Comparison of ENCODE assay signal across 8 cellular contexts in genomic region chr11:88175707-88176066, GRCh38. TPM values are rescaled to one million over a fixed set of nuclear protein-coding genes. Genes with fewer than 3 reads are reported as not detected.
DNase-seq lines count a peak whose midpoint lies in the region; ATAC-seq lines count a peak whose summit lies in the region.

No MANE protein-coding gene starts in this region.

- H3K9ac ChIP-seq in duodenal mucosa (ENCODE audit: low read depth in 1 of 2, low read length in 2 of 2), result no peak overlapping the region
- no peak overlapping the region for H3K9ac ChIP-seq in trophoblast cell (ENCODE audit: low read length)

- H4K12ac ChIP-seq in trophoblast cell (ENCODE audit: low read depth, low read length), result no peak overlapping the region

- no peak overlapping the region for H2AK5ac ChIP-seq in trophoblast cell (ENCODE audit: low read length)

- no peaks in the 10 kb centered on the region for H3K79me1 ChIP-seq in trophoblast cell (ENCODE audit: low read length)

- H3K9me3 ChIP-seq in duodenal mucosa (ENCODE audit: control insufficient read depth in 1 of 2, low read length in 2 of 2), result no peaks in the 10 kb centered on the region
- H3K9me3 ChIP-seq in trophoblast cell (ENCODE audit: insufficient read depth, low read depth, low read length), result no peaks in the 10 kb centered on the region

- H3K14ac ChIP-seq in trophoblast cell (ENCODE audit: low read length), result no peak overlapping the region

- H4K8ac ChIP-seq in trophoblast cell (ENCODE audit: low read depth, low read length), result no peak overlapping the region

- H3K36me3 ChIP-seq in duodenal mucosa (ENCODE audit: control insufficient read depth in 1 of 2, insufficient read depth in 2 of 2, low read length in 2 of 2) (no peaks in the 10 kb centered on the region), trophoblast cell (ENCODE audit: control insufficient read depth in 1 of 2, insufficient read depth in 2 of 2, low read length in 2 of 2) (no peaks in the 10 kb centered on the region)

- DNase-seq in trophoblast cell (no peak), NCI-H2227 treated with DMSO at 0.1 percent for 48 hours (lab: John Stamatoyannopoulos, UW) (no peak), Kasumi-1 (lab: John Stamatoyannopoulos, UW) (no peak)
- no peak for DNase-seq in stimulated activated naive CD4-positive, alpha-beta T cell treated with Interleukin-2 at 50 U/mL for 16 hours (lab: John Stamatoyannopoulos, UW)

- no peaks in the 10 kb centered on the region for H3K79me2 ChIP-seq in trophoblast cell (ENCODE audit: control insufficient read depth, insufficient read depth, low read length, poor library complexity)

- peak overlapping the region; percentile 100 for H3K4me2 ChIP-seq in trophoblast cell (ENCODE audit: low read length)

- no peak overlapping the region for H3K23ac ChIP-seq in trophoblast cell (ENCODE audit: low read length)

- no peak overlapping the region for H2BK12ac ChIP-seq in trophoblast cell (ENCODE audit: low read length)

- H3K4me1 ChIP-seq in duodenal mucosa (ENCODE audit: control insufficient read depth in 1 of 2, insufficient read depth in 2 of 2, low read length in 2 of 2), result peaks cover 9 to 11% of the 10 kb centered on the region in 2 donors
- H3K4me1 ChIP-seq in trophoblast cell (ENCODE audit: control insufficient read depth in 1 of 2, insufficient read depth in 2 of 2, low read length in 2 of 2), result peaks cover 6 to 12% of the 10 kb centered on the region in 2 experiments

- H3K4me3 ChIP-seq in duodenal mucosa (ENCODE audit: low read depth in 1 of 2, low read length in 2 of 2) (peak overlapping the region; percentile 57 to 68), trophoblast cell (ENCODE audit: low read depth, low read length) (no peak overlapping the region)

- H3K27me3 ChIP-seq in duodenal mucosa (ENCODE audit: control insufficient read depth in 1 of 2, insufficient read depth in 2 of 2, low read length in 2 of 2) (no peaks in the 10 kb centered on the region), trophoblast cell (ENCODE audit: insufficient read depth, low read length) (no peaks in the 10 kb centered on the region)

- no peak overlapping the region for H3K18ac ChIP-seq in trophoblast cell (ENCODE audit: low read length)

- ATAC-seq in GM19023 (IDR thresholded peaks at IDR 0.05; ENCODE audit: unreplicated experiment), result peak; percentile 22
- ATAC-seq in HG03139 (IDR thresholded peaks at IDR 0.05; ENCODE audit: unreplicated experiment), result peak; percentile 17
- no peak for ATAC-seq in HG03108 (IDR thresholded peaks at IDR 0.05; ENCODE audit: unreplicated experiment)

- H3K4ac ChIP-seq in trophoblast cell (ENCODE audit: low read depth, low read length), result no peak overlapping the region

- WGBS in trophoblast cell (ENCODE audit: extremely low coverage, insufficient coverage, insufficient read length), result no CpG with 5 or more reads among the region's 7 CpGs

- H2AFZ ChIP-seq in trophoblast cell (ENCODE audit: insufficient read depth, low read length, poor library complexity), result no peak overlapping the region

- H3K27ac ChIP-seq in duodenal mucosa (ENCODE audit: low read depth, low read length) (no peak overlapping the region), trophoblast cell (ENCODE audit: low read depth, low read length) (no peak overlapping the region)

- H4K91ac ChIP-seq in trophoblast cell (ENCODE audit: low read depth, low read length), result no peak overlapping the region

- H2BK5ac ChIP-seq in trophoblast cell (ENCODE audit: low read depth, low read length, poor library complexity), result no peak overlapping the region

- no peak overlapping the region for H2BK120ac ChIP-seq in trophoblast cell (ENCODE audit: insufficient read depth, low read length, poor library complexity)

RNA-seq across cellular contexts. Expression of gene RAB38, which starts 0.4 kb away (rescaled TPM):
- polyA plus RNA-seq in trophoblast cell (2013), result 7.9 and 8.4 TPM in 2 replicates
